In the genomic region with DNA sequence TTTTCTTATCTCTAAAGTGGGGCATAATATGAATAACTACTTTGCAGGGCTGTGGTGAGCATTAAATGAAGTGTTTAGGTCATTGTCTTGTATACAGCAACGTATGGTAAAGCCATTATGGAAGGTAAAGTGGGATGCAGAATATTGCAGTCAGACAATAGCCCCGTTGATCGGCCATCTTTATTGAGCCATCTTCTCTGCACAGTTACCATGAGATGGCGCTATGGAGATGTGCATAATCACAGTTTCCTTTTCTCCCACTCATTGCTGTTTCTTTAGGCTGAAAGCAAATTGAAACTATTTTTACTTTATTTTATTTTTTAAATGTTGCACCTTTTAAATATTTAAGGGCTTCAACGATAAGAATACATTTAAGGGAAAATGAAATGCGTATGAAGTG, we compare ENCODE assay signal across 1 cellular context.
TF ChIP-seq lines count a peak whose summit lies in the region.

No MANE protein-coding gene starts in this region.

TF ChIP-seq in GM23338, 12 proteins besides CTCF, POLR2A, EP300 and RAD21 (continued from another document):
- TF ChIP-seq, protein P1, sequence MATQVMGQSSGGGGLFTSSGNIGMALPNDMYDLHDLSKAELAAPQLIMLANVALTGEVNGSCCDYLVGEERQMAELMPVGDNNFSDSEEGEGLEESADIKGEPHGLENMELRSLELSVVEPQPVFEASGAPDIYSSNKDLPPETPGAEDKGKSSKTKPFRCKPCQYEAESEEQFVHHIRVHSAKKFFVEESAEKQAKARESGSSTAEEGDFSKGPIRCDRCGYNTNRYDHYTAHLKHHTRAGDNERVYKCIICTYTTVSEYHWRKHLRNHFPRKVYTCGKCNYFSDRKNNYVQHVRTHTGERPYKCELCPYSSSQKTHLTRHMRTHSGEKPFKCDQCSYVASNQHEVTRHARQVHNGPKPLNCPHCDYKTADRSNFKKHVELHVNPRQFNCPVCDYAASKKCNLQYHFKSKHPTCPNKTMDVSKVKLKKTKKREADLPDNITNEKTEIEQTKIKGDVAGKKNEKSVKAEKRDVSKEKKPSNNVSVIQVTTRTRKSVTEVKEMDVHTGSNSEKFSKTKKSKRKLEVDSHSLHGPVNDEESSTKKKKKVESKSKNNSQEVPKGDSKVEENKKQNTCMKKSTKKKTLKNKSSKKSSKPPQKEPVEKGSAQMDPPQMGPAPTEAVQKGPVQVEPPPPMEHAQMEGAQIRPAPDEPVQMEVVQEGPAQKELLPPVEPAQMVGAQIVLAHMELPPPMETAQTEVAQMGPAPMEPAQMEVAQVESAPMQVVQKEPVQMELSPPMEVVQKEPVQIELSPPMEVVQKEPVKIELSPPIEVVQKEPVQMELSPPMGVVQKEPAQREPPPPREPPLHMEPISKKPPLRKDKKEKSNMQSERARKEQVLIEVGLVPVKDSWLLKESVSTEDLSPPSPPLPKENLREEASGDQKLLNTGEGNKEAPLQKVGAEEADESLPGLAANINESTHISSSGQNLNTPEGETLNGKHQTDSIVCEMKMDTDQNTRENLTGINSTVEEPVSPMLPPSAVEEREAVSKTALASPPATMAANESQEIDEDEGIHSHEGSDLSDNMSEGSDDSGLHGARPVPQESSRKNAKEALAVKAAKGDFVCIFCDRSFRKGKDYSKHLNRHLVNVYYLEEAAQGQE (IDR thresholded peaks at IDR 0.05; ENCODE audit: unreplicated experiment) = no peak
TF ChIP-seq in GM23338: peak in this region for 0.
